In genomic region chr10:131753336-131753735, GRCh38 we compare ENCODE assay signal across 27 cellular contexts.
"Had no signal": no experiment of that assay in that cellular context is flagged by ENCODE, and none has a peak within 500 bp of the region (broad histone marks: within the 10 kb centered on the region; RNA-seq: fewer than 3 reads in every experiment).

No MANE protein-coding gene starts in this region.

- H3K4me1 Mint-ChIP-seq: natural killer cell; stimulated activated effector memory CD8-positive, alpha-beta T cell treated with anti-CD3 and anti-CD28 coated beads, Interleukin-12 subunit alpha, Interleukin-12 subunit beta, amount 100 ng/mL, for 72 hours had no signal

- H3K36me3 Mint-ChIP-seq: naive thymus-derived CD4-positive, alpha-beta T cell; natural killer cell; stimulated activated effector memory CD8-positive, alpha-beta T cell treated with anti-CD3 and anti-CD28 coated beads, Interleukin-12 subunit alpha, Interleukin-12 subunit beta, amount 100 ng/mL, for 72 hours; stimulated activated naive B cell treated with anti-CD40 and anti-IgM and Interleukin-4, amounts not matched to agents 10 μg/mL and 1 μg/mL and 100 μg/mL, for 72 hours; type B pancreatic cell had no signal

- H3K9me3 Mint-ChIP-seq: natural killer cell; nephron; stimulated activated effector memory CD8-positive, alpha-beta T cell treated with anti-CD3 and anti-CD28 coated beads, Interleukin-12 subunit alpha, Interleukin-12 subunit beta, amount 100 ng/mL, for 72 hours; stimulated activated naive CD8-positive, alpha-beta T cell treated with anti-CD3 and anti-CD28 coated beads, Interleukin-15, Interleukin-2, amounts not matched to agents 100 ng/mL and 50 ng/mL, for 24 hours; type B pancreatic cell had no signal

- H3K4me3 ChIP-seq: pancreas, psoas muscle, right lobe of liver, sigmoid colon, stomach, thoracic aorta, thyroid gland, tibial nerve, upper lobe of right lung, uterus had no signal

- H3K27me3 ChIP-seq: pancreas, right lobe of liver, thyroid gland, tibial nerve, uterus had no signal

- H3K27ac Mint-ChIP-seq: naive thymus-derived CD4-positive, alpha-beta T cell; natural killer cell; progenitor cell of endocrine pancreas; stimulated activated effector memory CD8-positive, alpha-beta T cell treated with anti-CD3 and anti-CD28 coated beads, Interleukin-12 subunit alpha, Interleukin-12 subunit beta, amount 100 ng/mL, for 72 hours; stimulated activated naive B cell treated with anti-CD40 and anti-IgM and Interleukin-4, amounts not matched to agents 10 μg/mL and 1 μg/mL and 100 μg/mL, for 72 hours; stimulated activated naive CD8-positive, alpha-beta T cell treated with anti-CD3 and anti-CD28 coated beads, Interleukin-15, Interleukin-2, amounts not matched to agents 100 ng/mL and 50 ng/mL, for 24 hours had no signal

- H3K4me1 ChIP-seq: pancreas, psoas muscle, right lobe of liver, sigmoid colon, stomach, thyroid gland, tibial nerve, upper lobe of right lung, uterus had no signal

- H3K27me3 Mint-ChIP-seq: stimulated activated naive CD8-positive, alpha-beta T cell treated with anti-CD3 and anti-CD28 coated beads, Interleukin-15, Interleukin-2, amounts not matched to agents 100 ng/mL and 50 ng/mL, for 24 hours had no signal

- H3K36me3 ChIP-seq: neutrophil, pancreas, right lobe of liver, sigmoid colon, stomach, thoracic aorta, thyroid gland, tibial nerve, upper lobe of right lung, uterus had no signal

- DNase-seq: naive thymus-derived CD4-positive, alpha-beta T cell; natural killer cell; nucleus accumbens; pancreas; psoas muscle; right cardiac atrium; sigmoid colon; small intestine; stimulated activated CD4-positive, alpha-beta T cell treated with anti-CD3 and anti-CD28 coated beads, Interleukin-15, amount 100 ng/mL, for 24 hours; stimulated activated CD4-positive, alpha-beta T cell treated with anti-CD3 and anti-CD28 coated beads, Interleukin-2, amount 100 ng/mL, for 24 hours; stimulated activated CD4-positive, alpha-beta T cell treated with anti-CD3 and anti-CD28 coated beads, Interleukin-2, amount 100 ng/mL, for 48 hours; stimulated activated CD4-positive, alpha-beta T cell treated with anti-CD3 and anti-CD28 coated beads, Interleukin-4, amount 100 ng/mL, for 24 hours; stimulated activated naive B cell treated with anti-CD40 and anti-IgM and Interleukin-4, amounts not matched to agents 10 μg/mL and 1 μg/mL and 100 μg/mL, for 72 hours; stimulated activated naive CD4-positive, alpha-beta T cell treated with Interleukin-2 at 50 U/mL for 16 hours; stomach; thyroid gland; upper lobe of right lung; uterus had no signal

- H3K4me3 Mint-ChIP-seq: naive thymus-derived CD4-positive, alpha-beta T cell; natural killer cell; nephron; stimulated activated effector memory CD8-positive, alpha-beta T cell treated with anti-CD3 and anti-CD28 coated beads, Interleukin-12 subunit alpha, Interleukin-12 subunit beta, amount 100 ng/mL, for 72 hours; stimulated activated naive B cell treated with anti-CD40 and anti-IgM and Interleukin-4, amounts not matched to agents 10 μg/mL and 1 μg/mL and 100 μg/mL, for 72 hours; stimulated activated naive CD8-positive, alpha-beta T cell treated with anti-CD3 and anti-CD28 coated beads, Interleukin-15, Interleukin-2, amounts not matched to agents 100 ng/mL and 50 ng/mL, for 24 hours had no signal

- H3K9me3 ChIP-seq: neutrophil, pancreas, psoas muscle, right lobe of liver, sigmoid colon, stomach, thoracic aorta, thyroid gland, tibial nerve, upper lobe of right lung, uterus had no signal

- H3K27ac ChIP-seq: neutrophil, pancreas, psoas muscle, right lobe of liver, sigmoid colon, stomach, thoracic aorta, thyroid gland, tibial nerve, upper lobe of right lung, uterus had no signal
